Comparison of ENCODE assay signal across 14 cellular contexts in genomic region chr1:111813440-111814304, GRCh38. TPM values are rescaled to one million over a fixed set of nuclear protein-coding genes. Genes with fewer than 3 reads are reported as not detected.
DNase-seq lines count a peak whose midpoint lies in the region; ATAC-seq, FAIRE-seq and TF ChIP-seq lines count a peak whose summit lies in the region.
"Had no signal": no experiment of that assay in that cellular context is flagged by ENCODE, and none has a peak within 500 bp of the region (broad histone marks: within the 10 kb centered on the region; RNA-seq: fewer than 3 reads in every experiment).

No MANE protein-coding gene starts in this region.

- no peak overlapping the region for H2BK5ac ChIP-seq in neuronal stem cell (ENCODE audit: low read length)

- H3K4ac ChIP-seq in neuronal stem cell (ENCODE audit: low read length), result no peak overlapping the region

- H3K18ac ChIP-seq in neuronal stem cell (ENCODE audit: low read length), result no peak overlapping the region

- H4K8ac ChIP-seq in neuronal stem cell (ENCODE audit: low read depth, low read length), result no peak overlapping the region

- H2BK15ac ChIP-seq in neuronal stem cell (ENCODE audit: low read length), result no peak overlapping the region

- no peak overlapping the region for H3K23ac ChIP-seq in neuronal stem cell (ENCODE audit: low read depth, low read length, poor library complexity)

- no peak overlapping the region for H2AFZ ChIP-seq in neuronal stem cell (ENCODE audit: low read length)
- H2AFZ ChIP-seq: parathyroid adenoma had no signal

- intact Hi-C loops in left ventricle myocardium superior (cut with micrococcal nuclease), result no loop called here

- no peak overlapping the region for H4K91ac ChIP-seq in neuronal stem cell (ENCODE audit: low read depth, low read length, poor library complexity)

- H3K4me3 ChIP-seq in RWPE2 (ENCODE audit: severe bottlenecking) (no peak overlapping the region), neuronal stem cell (ENCODE audit: low read length in 2 of 2) (no peak overlapping the region)

- no peak overlapping the region for H3K9ac ChIP-seq in neuronal stem cell (ENCODE audit: low read depth, low read length, poor library complexity)
- H3K9ac ChIP-seq: parathyroid adenoma had no signal

- H3K27ac ChIP-seq in RWPE2 (ENCODE audit: poor library complexity, severe bottlenecking), result no peak overlapping the region
- no peak overlapping the region for H3K27ac ChIP-seq in neuronal stem cell (replicated peaks; ENCODE audit: low read length)
- H3K27ac ChIP-seq: 22Rv1, parathyroid adenoma had no signal

- no peaks in the 10 kb centered on the region for H3K9me3 ChIP-seq in RWPE2 (ENCODE audit: severe bottlenecking)
- no peaks in the 10 kb centered on the region for H3K9me3 ChIP-seq in neuronal stem cell (replicated peaks in 1 of 2; ENCODE audit: control insufficient read depth in 2 of 2, insufficient read depth in 1 of 2, low read depth in 1 of 2, low read length in 2 of 2)

- H2BK120ac ChIP-seq in neuronal stem cell (ENCODE audit: low read depth, low read length), result no peak overlapping the region

- H3K79me1 ChIP-seq in neuronal stem cell (ENCODE audit: low read depth, low read length), result no peaks in the 10 kb centered on the region

- H3K27me3 ChIP-seq in RWPE2 (ENCODE audit: insufficient read depth, poor library complexity, severe bottlenecking) (no peaks in the 10 kb centered on the region), neuronal stem cell (ENCODE audit: control insufficient read depth in 3 of 3, insufficient read depth in 3 of 3, low read depth in 1 of 3, low read length in 3 of 3) (peaks cover 0 to 17% (median 0%) of the 10 kb centered on the region in 3 experiments)

- H3K36me3 ChIP-seq in RWPE2 (ENCODE audit: low read depth) (no peaks in the 10 kb centered on the region), neuronal stem cell (replicated peaks in 1 of 2; ENCODE audit: control insufficient read depth in 2 of 2, insufficient read depth in 2 of 2, low read length in 2 of 2) (no peaks in the 10 kb centered on the region)

- TF ChIP-seq CTCF in RWPE2 (IDR thresholded peaks at IDR 0.05; ENCODE audit: poor library complexity, severe bottlenecking), result peak; percentile 9

- DNase-seq in DMS 273 (lab: John Stamatoyannopoulos, UW; ENCODE audit: unreplicated experiment) (peak; percentile 55), DMS 273 treated with DMSO at 0.1 percent for 48 hours (lab: John Stamatoyannopoulos, UW) (no peak), GM12892 (ENCODE audit: insufficient read length) (no peak), RWPE2 (ENCODE audit: low spot score) (no peak), left ventricle myocardium superior (no peak), cortex of kidney (lab: John Stamatoyannopoulos, UW) (no peak), neuronal stem cell (ENCODE audit: low spot score) (no peak), kidney tubule cell (ENCODE audit: low spot score) (no peak)
- DNase-seq: activated T-cell treated with anti-CD3 and anti-CD28 coated beads, Interleukin-2, amount 50 U/mL, for 24 hours; effector memory CD8-positive, alpha-beta T cell; mesenchymal stem cell; NCI-H187 treated with DMSO at 0.1 percent for 48 hours had no signal

- H3K4me1 ChIP-seq in RWPE2 (ENCODE audit: insufficient read depth, poor library complexity, severe bottlenecking) (no peaks in the 10 kb centered on the region), neuronal stem cell (ENCODE audit: control insufficient read depth in 2 of 2, insufficient read depth in 1 of 2, low read depth in 1 of 2, low read length in 2 of 2) (no peaks in the 10 kb centered on the region)
- H3K4me1 ChIP-seq: parathyroid adenoma had no signal

- ATAC-seq in RWPE2 (ENCODE audit: low read depth) (no peak), left ventricle myocardium superior (peak; percentile 36)
- ATAC-seq: effector memory CD8-positive, alpha-beta T cell had no signal

- H3K4me2 ChIP-seq in neuronal stem cell (ENCODE audit: insufficient read depth, low read length, poor library complexity, severe bottlenecking), result no peak overlapping the region

- FAIRE-seq in GM12892 (lab: Jason Lieb, UNC), result peak; percentile 42

- H2AK5ac ChIP-seq in neuronal stem cell (ENCODE audit: low read depth, low read length), result no peak overlapping the region

- no peak overlapping the region for H2BK12ac ChIP-seq in neuronal stem cell (ENCODE audit: low read length)

- TF ChIP-seq POLR2A in GM12892 (IDR thresholded peaks at IDR 0.05; ENCODE audit: low read depth, low read length), result no peak

- WGBS in neuronal stem cell (ENCODE audit: extremely low coverage in 2 of 2, insufficient read length in 2 of 2, insufficient replicate concordance in 1 of 2), 2 donors, result no CpG with 5 or more reads among the region's 16 CpGs

- H3K14ac ChIP-seq in neuronal stem cell (ENCODE audit: low read length), result no peak overlapping the region

RNA-seq across cellular contexts. Expression of gene DDX20, which starts 58.0 kb away (rescaled TPM):
- polyA plus RNA-seq in GM12892 (2012; ENCODE audit: missing spikeins), result 10.1 TPM
- total RNA-seq in left ventricle myocardium superior, result 7.1 TPM
- polyA plus RNA-seq in neuronal stem cell (2013, experiment 1 of 2), result 11.3 TPM
- polyA plus RNA-seq in neuronal stem cell (2013, experiment 2 of 2), result 11.2 TPM
